7 cellular contexts compared by ENCODE assay signal in genomic region chr14:64782196-64782595, GRCh38.
"Had no signal": no experiment of that assay in that cellular context is flagged by ENCODE, and none has a peak within 500 bp of the region (broad histone marks: within the 10 kb centered on the region; RNA-seq: fewer than 3 reads in every experiment).

No MANE protein-coding gene starts in this region.

- H3K27ac Mint-ChIP-seq: GM23338, HFFc6 had no signal

- DNase-seq: H7, HFFc6, IMR-90 had no signal

- ATAC-seq: GM23338, HCT116, K562 had no signal

- H3K4me3 Mint-ChIP-seq: GM23338, HFFc6 had no signal

- H3K9me3 ChIP-seq: HAP-1 had no signal

- H3K9me3 Mint-ChIP-seq: GM23338, HFFc6 had no signal

- H2AFZ ChIP-seq: GM23338 had no signal

- H3K4me1 Mint-ChIP-seq: GM23338 had no signal

- H3K4me3 ChIP-seq: GM23338, HAP-1, K562 had no signal

- H3K4me2 ChIP-seq: GM23338 had no signal

- H3K4me1 ChIP-seq: HAP-1 had no signal

- H3K36me3 ChIP-seq: HAP-1 had no signal
